ENCODE assay signal across 20 cellular contexts in the genomic region with DNA sequence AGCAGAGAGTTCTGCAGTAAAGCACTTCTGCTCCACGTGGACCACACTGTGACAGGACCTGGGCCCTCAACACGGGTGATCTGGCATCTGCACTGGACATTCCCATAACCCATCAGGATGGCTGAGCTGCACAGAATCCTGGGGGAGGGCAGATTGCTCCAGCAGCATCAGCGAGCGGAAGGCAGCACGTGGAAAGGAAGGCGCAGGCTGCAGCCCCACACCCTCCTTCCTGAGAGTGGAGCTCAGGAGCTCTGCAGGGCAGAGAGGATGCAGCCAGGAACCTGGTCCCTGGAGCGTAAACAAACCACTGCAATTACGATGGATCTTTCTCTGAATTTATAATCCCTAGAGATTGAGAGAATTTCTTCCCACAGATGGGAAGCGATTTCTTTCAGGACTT. TPM values are rescaled to one million over a fixed set of nuclear protein-coding genes. Genes with fewer than 3 reads are reported as not detected.
DNase-seq lines count a peak whose midpoint lies in the region; ATAC-seq, FAIRE-seq and TF ChIP-seq lines count a peak whose summit lies in the region.
"Had no signal": no experiment of that assay in that cellular context is flagged by ENCODE, and none has a peak within 500 bp of the region (broad histone marks: within the 10 kb centered on the region; RNA-seq: fewer than 3 reads in every experiment).

No MANE protein-coding gene starts in this region.

- H3K4me1 Mint-ChIP-seq in neural crest cell: peaks cover 31% of the 10 kb centered on the region

- no peak overlapping the region for H2AFZ ChIP-seq in smooth muscle cell (ENCODE audit: low read depth)
- H2AFZ ChIP-seq: GM23248 had no signal

- no peak overlapping the region for H3K9ac ChIP-seq in smooth muscle cell (ENCODE audit: low read depth)
- H3K9ac ChIP-seq: BLaER1 treated with 17β-estradiol and CSF1 and Interleukin-3, amounts not matched to agents 10 nM and 100 nM; GM23248 had no signal

- H3K27me3 ChIP-seq in BE2C (no peaks in the 10 kb centered on the region), smooth muscle cell (ENCODE audit: low read depth) (no peaks in the 10 kb centered on the region)
- H3K27me3 ChIP-seq: BLaER1 treated with 17β-estradiol and CSF1 and Interleukin-3, amounts not matched to agents 10 nM and 100 nM had no signal

- no peak for TF ChIP-seq CTCF in BE2C (IDR thresholded peaks at IDR 0.05; ENCODE audit: low read depth, low read length)
- no peak for TF ChIP-seq CTCF in D721Med (IDR thresholded peaks at IDR 0.05; ENCODE audit: insufficient read depth, missing control alignments)
- no peak for TF ChIP-seq CTCF in neural crest cell (conservative IDR thresholded peaks at IDR 0.05)
- TF ChIP-seq CTCF in smooth muscle cell (IDR thresholded peaks at IDR 0.05; ENCODE audit: borderline replicate concordance, insufficient read depth, poor library complexity, severe bottlenecking): no peak

- no peaks in the 10 kb centered on the region for H3F3A ChIP-seq in smooth muscle cell (ENCODE audit: low read depth)

- no peaks in the 10 kb centered on the region for H4K20me1 ChIP-seq in smooth muscle cell (ENCODE audit: low read depth)

- no peaks in the 10 kb centered on the region for H3K9me3 Mint-ChIP-seq in neural crest cell
- H3K9me3 Mint-ChIP-seq: CD8-positive, alpha-beta T cell had no signal

- H3K27me3 Mint-ChIP-seq in neural crest cell (ENCODE audit: low read depth): no peaks in the 10 kb centered on the region

- H3K4me3 ChIP-seq in BE2C (ENCODE audit: low read depth, low read length) (no peak overlapping the region), smooth muscle cell (no peak overlapping the region)
- H3K4me3 ChIP-seq: BLaER1 treated with 17β-estradiol and CSF1 and Interleukin-3, amounts not matched to agents 10 nM and 100 nM; GM23248 had no signal

- H3K36me3 ChIP-seq in BE2C (peaks cover 60% of the 10 kb centered on the region), smooth muscle cell (ENCODE audit: low read depth) (peaks cover 5% of the 10 kb centered on the region)

- H3K4me1 ChIP-seq in BE2C (peaks cover 20% of the 10 kb centered on the region), smooth muscle cell (ENCODE audit: low read depth) (no peaks in the 10 kb centered on the region)

- no peak for FAIRE-seq in D721Med (lab: Jason Lieb, UNC)

- DNase-seq in BE2C (peak; percentile 39), D721Med (ENCODE audit: insufficient read length, low spot score) (peak; percentile 41), cerebellum (ENCODE audit: low spot score) (peak; percentile 15), neural crest cell (ENCODE audit: low read depth, low spot score) (no peak), smooth muscle cell (lab: John Stamatoyannopoulos, UW; ENCODE audit: unreplicated experiment) (no peak), SW 1271 (lab: John Stamatoyannopoulos, UW) (no peak), occipital lobe (lab: John Stamatoyannopoulos, UW) (no peak)
- DNase-seq: CD8-positive, alpha-beta T cell; DMS79; GM23248; HCEC 1CT; NCI-H1105 treated with DMSO at 0.1 percent for 48 hours; NCI-H1694 treated with DMSO at 0.1 percent for 48 hours; NCI-H2227 treated with DMSO at 0.1 percent for 48 hours; NCI-H524; NCI-H82; RPMI8226 had no signal

- 93% methylated on average over 9 of the region's 9 CpGs for WGBS in smooth muscle cell (ENCODE audit: low lambda C conversion rate)

- H3K79me2 ChIP-seq in smooth muscle cell (ENCODE audit: low read depth): no peaks in the 10 kb centered on the region

- H3K27ac ChIP-seq in smooth muscle cell (ENCODE audit: low read depth): no peak overlapping the region
- H3K27ac ChIP-seq: BLaER1 treated with 17β-estradiol and CSF1 and Interleukin-3, amounts not matched to agents 10 nM and 100 nM; GM23248 had no signal

- H3K36me3 Mint-ChIP-seq in neural crest cell (ENCODE audit: low read depth): peaks cover 18% of the 10 kb centered on the region

- H3K9me3 ChIP-seq in BE2C: no peaks in the 10 kb centered on the region
- no peaks in the 10 kb centered on the region for H3K9me3 ChIP-seq in smooth muscle cell (replicated peaks; ENCODE audit: low read depth)
- H3K9me3 ChIP-seq: BLaER1 treated with 17β-estradiol and CSF1 and Interleukin-3, amounts not matched to agents 10 nM and 100 nM had no signal

- no peak overlapping the region for H3K4me2 ChIP-seq in smooth muscle cell

- no peak overlapping the region for H3K4me3 Mint-ChIP-seq in neural crest cell
- H3K4me3 Mint-ChIP-seq: CD8-positive, alpha-beta T cell had no signal

- no peak for ATAC-seq in GM19467 (IDR thresholded peaks at IDR 0.05; ENCODE audit: unreplicated experiment)
- ATAC-seq: CD8-positive, alpha-beta T cell had no signal

- H3K27ac Mint-ChIP-seq in neural crest cell (ENCODE audit: unreplicated experiment): peak overlapping the region; percentile 54
- H3K27ac Mint-ChIP-seq: CD8-positive, alpha-beta T cell had no signal

RNA-seq across cellular contexts. Expression of gene EMILIN3, which starts 39.7 kb away (rescaled TPM):
- polyA plus RNA-seq in BE2C (2012; ENCODE audit: insufficient read depth, insufficient read length, low read depth): not detected
- total RNA-seq in cerebellum: 4.8 TPM
- total RNA-seq in neural crest cell: 6.9 and 7.5 TPM in 2 replicates
- 0.27 and 0.36 TPM in 2 replicates for total RNA-seq in smooth muscle cell
- 0.18 and 0.65 TPM in 2 replicates for polyA plus RNA-seq in smooth muscle cell
- total RNA-seq in occipital lobe: 3.1 TPM
- total RNA-seq: CD8-positive, alpha-beta T cell; GM23248; LHCN-M2 had no signal
- polyA plus RNA-seq: GM23248 had no signal

Comparison
In these comparisons a context has a peak if more than half of its experiments do, and no peak if none do; other contexts are left out.
1. DNase-seq: peak in BE2C (single experiment), D721Med (single experiment) and cerebellum (single experiment); none in neural crest cell (single experiment), smooth muscle cell (single experiment), SW 1271 (0 of 2) and occipital lobe (single experiment).